9 cellular contexts compared by ENCODE assay signal in genomic region chr11:61004037-61004641, GRCh38. TPM values are rescaled to one million over a fixed set of nuclear protein-coding genes. Genes with fewer than 3 reads are reported as not detected.
DNase-seq lines count a peak whose midpoint lies in the region; ATAC-seq, FAIRE-seq and TF ChIP-seq lines count a peak whose summit lies in the region.
"Had no signal": no experiment of that assay in that cellular context is flagged by ENCODE, and none has a peak within 500 bp of the region (broad histone marks: within the 10 kb centered on the region; RNA-seq: fewer than 3 reads in every experiment).

No MANE protein-coding gene starts in this region.

- H3K9ac ChIP-seq in neural progenitor cell = no peak overlapping the region

- no peaks in the 10 kb centered on the region for H3K79me2 ChIP-seq in neural progenitor cell (ENCODE audit: low read depth)

- no peaks in the 10 kb centered on the region for H3K27me3 Mint-ChIP-seq in activated naive CD4-positive, alpha-beta T cell treated with anti-CD3 and anti-CD28 coated beads, Interleukin-2, amount 50 U/mL, for 24 hours
- peaks cover 26% of the 10 kb centered on the region for H3K27me3 Mint-ChIP-seq in neural progenitor cell (ENCODE audit: insufficient read depth, low read depth)

- H2AFZ ChIP-seq in neural progenitor cell (replicated peaks) = no peak overlapping the region

- no peak for ATAC-seq in HG03378 (IDR thresholded peaks at IDR 0.05; ENCODE audit: unreplicated experiment)

- H3K27me3 ChIP-seq in neural progenitor cell = peaks cover 98% of the 10 kb centered on the region

- H3F3A ChIP-seq in neural progenitor cell (ENCODE audit: low read depth) = peaks cover 9% of the 10 kb centered on the region

- CTCF ChIA-PET in HEK293 (lab: Yijun Ruan, JAX) = no interaction called here

- H4K20me1 ChIP-seq in neural progenitor cell (ENCODE audit: low read depth) = peaks cover 7% of the 10 kb centered on the region

- no peak for FAIRE-seq in urothelium cell line (lab: Jason Lieb, UNC)

- peak overlapping the region; percentile 80 for H3K4me3 Mint-ChIP-seq in activated naive CD4-positive, alpha-beta T cell treated with anti-CD3 and anti-CD28 coated beads, Interleukin-2, amount 50 U/mL, for 24 hours
- H3K4me3 Mint-ChIP-seq in neural progenitor cell = peak overlapping the region; percentile 56

- peak overlapping the region; percentile 93 for H3K27ac Mint-ChIP-seq in activated naive CD4-positive, alpha-beta T cell treated with anti-CD3 and anti-CD28 coated beads, Interleukin-2, amount 50 U/mL, for 24 hours
- H3K27ac Mint-ChIP-seq in neural progenitor cell = peak overlapping the region; percentile 85

- no peak overlapping the region for H3K4me2 ChIP-seq in neural progenitor cell

- H3K36me3 ChIP-seq in HEK293 (ENCODE audit: control insufficient read depth in 2 of 2, insufficient read depth in 1 of 2, low read length in 2 of 2) (no peaks in the 10 kb centered on the region), neural progenitor cell (no peaks in the 10 kb centered on the region)

- peak; percentile 70 for DNase-seq in NCI-H2171 treated with DMSO at 0.1 percent for 48 hours (lab: John Stamatoyannopoulos, UW)
- no peak for DNase-seq in neural progenitor cell (ENCODE audit: low spot score)
- DNase-seq in urothelium cell line (ENCODE audit: low spot score) = no peak
- DNase-seq in superior temporal gyrus (ENCODE audit: extremely low spot score) = no peak
- DNase-seq in cerebellar cortex (ENCODE audit: low spot score) = no peak
- DNase-seq: naive B cell had no signal

- H3K9me3 Mint-ChIP-seq in activated naive CD4-positive, alpha-beta T cell treated with anti-CD3 and anti-CD28 coated beads, Interleukin-2, amount 50 U/mL, for 24 hours = no peaks in the 10 kb centered on the region
- H3K9me3 Mint-ChIP-seq in neural progenitor cell = no peaks in the 10 kb centered on the region
- H3K9me3 Mint-ChIP-seq: naive B cell had no signal

- POLR2A ChIA-PET in HEK293 (lab: Yijun Ruan, JAX) = no interaction called here

- H3K4me3 ChIP-seq in HEK293 (ENCODE audit: low read depth, low read length) (no peak overlapping the region), neural progenitor cell (no peak overlapping the region)

- H3K36me3 Mint-ChIP-seq in activated naive CD4-positive, alpha-beta T cell treated with anti-CD3 and anti-CD28 coated beads, Interleukin-2, amount 50 U/mL, for 24 hours = peaks cover 29% of the 10 kb centered on the region
- no peaks in the 10 kb centered on the region for H3K36me3 Mint-ChIP-seq in neural progenitor cell
- H3K36me3 Mint-ChIP-seq: naive B cell had no signal

- H3K9me3 ChIP-seq in HEK293 (ENCODE audit: control insufficient read depth, insufficient read depth, low read depth, low read length) (no peaks in the 10 kb centered on the region), neural progenitor cell (ENCODE audit: low read depth) (no peaks in the 10 kb centered on the region)

- H3K4me1 Mint-ChIP-seq in activated naive CD4-positive, alpha-beta T cell treated with anti-CD3 and anti-CD28 coated beads, Interleukin-2, amount 50 U/mL, for 24 hours = peaks cover 82% of the 10 kb centered on the region
- peaks cover 26% of the 10 kb centered on the region for H3K4me1 Mint-ChIP-seq in neural progenitor cell

- TF ChIP-seq CTCF in HEK293 (tag by site-specific recombination; IDR thresholded peaks at IDR 0.05) = no peak
- no peak for TF ChIP-seq CTCF in neural progenitor cell (IDR thresholded peaks at IDR 0.05)

- 0 out of 2 replicates have a peak, but pooled peaks cover 3% of the 10 kb centered on the region for H3K4me1 ChIP-seq in HEK293 (ENCODE audit: control insufficient read depth, insufficient read depth, low read length)
- peaks cover 20% of the 10 kb centered on the region for H3K4me1 ChIP-seq in neural progenitor cell

- H3K27ac ChIP-seq in HEK293 (ENCODE audit: extremely low read depth, low read depth, low read length) (no peak overlapping the region), neural progenitor cell (no peak overlapping the region)

TF ChIP-seq in HEK293, 187 proteins besides CTCF, POLR2A, EP300 and RAD21:
- TF ChIP-seq GLIS1 (tag by site-specific recombination; IDR thresholded peaks at IDR 0.05) (peak; percentile 65), ZNF335 (tag by site-specific recombination; conservative IDR thresholded peaks at IDR 0.05) (peak; percentile 92), ZBTB10 (tag by site-specific recombination; IDR thresholded peaks at IDR 0.05) (no peak), ZNF660 (tag by site-specific recombination; IDR thresholded peaks at IDR 0.05) (peak; percentile 50; the same call in 1 of the 2 replicates), ZSCAN4 (tag by site-specific recombination; IDR thresholded peaks at IDR 0.05) (peak; percentile 77), ZNF211 (tag by site-specific recombination; IDR thresholded peaks at IDR 0.05; ENCODE audit: low read depth) (no peak), TRIM28 (IDR thresholded peaks at IDR 0.05; ENCODE audit: borderline replicate concordance, low read length) (0 out of 2 replicates have a peak, but pooled peaks have one; percentile 22), ZSCAN16 (tag by site-specific recombination; IDR thresholded peaks at IDR 0.05) (no peak), ZNF513 (tag by site-specific recombination; IDR thresholded peaks at IDR 0.05) (peak; percentile 82), ZBTB20 (tag by site-specific recombination; IDR thresholded peaks at IDR 0.05) (peak; percentile 88), ZBTB17 (tag by site-specific recombination; IDR thresholded peaks at IDR 0.05) (peak; percentile 48; the same call in 1 of the 2 replicates), ZBTB48 (tag by site-specific recombination; IDR thresholded peaks at IDR 0.05) (peak; percentile 14; the same call in 1 of the 2 replicates), ZBTB8A (tag by site-specific recombination; IDR thresholded peaks at IDR 0.05) (peak; percentile 79), ZXDB (tag by site-specific recombination; IDR thresholded peaks at IDR 0.05) (peak; percentile 36; the same call in 1 of the 2 replicates), GLI2 (tag by site-specific recombination; IDR thresholded peaks at IDR 0.05; ENCODE audit: borderline replicate concordance, low read depth) (no peak), ZNF221 (tag by site-specific recombination; IDR thresholded peaks at IDR 0.05; ENCODE audit: borderline replicate concordance) (no peak)
TF ChIP-seq in HEK293: peak in this region for 11.

RNA-seq across cellular contexts. Expression of gene CD6, which starts 32.7 kb away (rescaled TPM):
- total RNA-seq in neural progenitor cell (ENCODE audit: low replicate concordance) = not detected in 2 replicates

RNA-seq across cellular contexts. Expression of gene SLC15A3, which starts 52.2 kb away (rescaled TPM):
- 1.4 and 3.3 TPM in 2 replicates for total RNA-seq in neural progenitor cell (ENCODE audit: low replicate concordance)
